Comparison of ENCODE assay signal across 30 cellular contexts in the genomic region with DNA sequence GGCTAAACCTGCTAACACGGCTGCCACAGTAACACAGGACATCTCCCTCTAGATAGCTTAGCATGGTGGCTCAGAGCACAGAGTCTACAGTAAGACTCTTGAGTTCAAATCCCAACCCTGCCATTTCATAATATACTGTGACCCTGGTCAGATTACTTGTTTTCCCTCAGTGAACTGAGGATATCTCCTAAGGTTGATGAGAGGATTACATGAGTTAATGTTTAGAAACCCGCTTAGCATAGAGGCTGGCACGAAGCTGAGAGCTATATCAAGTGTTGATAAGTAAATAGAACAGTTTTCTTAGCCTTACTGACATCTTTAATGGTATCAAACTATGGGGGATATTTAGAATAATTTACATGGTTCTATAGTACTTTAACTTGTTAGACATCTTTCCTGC.
"Had no signal": no experiment of that assay in that cellular context is flagged by ENCODE, and none has a peak within 500 bp of the region (broad histone marks: within the 10 kb centered on the region; RNA-seq: fewer than 3 reads in every experiment).

No MANE protein-coding gene starts in this region.

- H3K27ac Mint-ChIP-seq: immature natural killer cell; naive thymus-derived CD8-positive, alpha-beta T cell; nephron; stimulated activated naive B cell treated with anti-CD40 and anti-IgM and Interleukin-4, amounts not matched to agents 10 μg/mL and 1 μg/mL and 100 μg/mL, for 72 hours had no signal

- H3K27me3 Mint-ChIP-seq: naive thymus-derived CD8-positive, alpha-beta T cell; stimulated activated naive B cell treated with anti-CD40 and anti-IgM and Interleukin-4, amounts not matched to agents 10 μg/mL and 1 μg/mL and 100 μg/mL, for 72 hours had no signal

- H3K36me3 ChIP-seq: left lung, lower lobe of right lung, pancreas, prostate gland, sigmoid colon, stomach, thyroid gland, transverse colon, upper lobe of right lung had no signal

- DNase-seq: hypothalamus; immature natural killer cell; kidney; left colon; left lung; lower lobe of right lung; mammary epithelial cell; mesenchymal stem cell; naive thymus-derived CD8-positive, alpha-beta T cell; nucleus accumbens; pancreas; posterior cingulate gyrus; retina; right cardiac atrium; sigmoid colon; stimulated activated CD4-positive, alpha-beta T cell treated with anti-CD3 and anti-CD28 coated beads, Interleukin-1b, Interleukin-23, amount 100 ng/mL, for 48 hours; stimulated activated CD4-positive, alpha-beta T cell treated with anti-CD3 and anti-CD28 coated beads, Interleukin-2, amount 100 ng/mL, for 48 hours; stimulated activated CD4-positive, alpha-beta T cell treated with anti-CD3 and anti-CD28 coated beads, Interleukin-4, amount 100 ng/mL, for 4 hours; stimulated activated CD8-positive, alpha-beta memory T cell treated with anti-CD3 and anti-CD28 coated beads, Interleukin-4, amount 100 ng/mL, for 48 hours; stimulated activated naive B cell treated with anti-CD40 and anti-IgM and Interleukin-4, amounts not matched to agents 10 μg/mL and 1 μg/mL and 100 μg/mL, for 72 hours; stimulated activated naive CD8-positive, alpha-beta T cell treated with anti-CD3 and anti-CD28 coated beads, Interleukin-15, Interleukin-2, amounts not matched to agents 100 U/mL and 50 U/mL, for 24 hours; stomach; testis; thyroid gland; transverse colon; upper lobe of right lung had no signal

- H3K4me1 ChIP-seq: left lung, lower lobe of right lung, pancreas, prostate gland, sigmoid colon, testis, thyroid gland, transverse colon, upper lobe of right lung had no signal

- H3K27ac ChIP-seq: left lung, lower lobe of right lung, pancreas, prostate gland, sigmoid colon, stomach, testis, thyroid gland, transverse colon, upper lobe of right lung had no signal

- H3K4me3 Mint-ChIP-seq: immature natural killer cell; naive thymus-derived CD8-positive, alpha-beta T cell; nephron; neural crest cell; stimulated activated naive B cell treated with anti-CD40 and anti-IgM and Interleukin-4, amounts not matched to agents 10 μg/mL and 1 μg/mL and 100 μg/mL, for 72 hours had no signal

- ATAC-seq: left colon; left lung; lower lobe of right lung; naive thymus-derived CD8-positive, alpha-beta T cell; pancreas; right cardiac atrium; stimulated activated naive B cell treated with anti-CD40 and anti-IgM and Interleukin-4, amounts not matched to agents 10 μg/mL and 1 μg/mL and 100 μg/mL, for 72 hours; stimulated activated naive CD8-positive, alpha-beta T cell treated with anti-CD3 and anti-CD28 coated beads, Interleukin-15, Interleukin-2, amounts not matched to agents 100 U/mL and 50 U/mL, for 24 hours; upper lobe of right lung had no signal

- H3K9me3 ChIP-seq: lower lobe of right lung, pancreas, prostate gland, testis, thyroid gland, transverse colon, upper lobe of right lung had no signal

- H3K27me3 ChIP-seq: left lung, pancreas, sigmoid colon, stomach, testis, thyroid gland, transverse colon, upper lobe of right lung had no signal

- H3K4me3 ChIP-seq: left lung, lower lobe of right lung, pancreas, prostate gland, sigmoid colon, smooth muscle cell, stomach, testis, thyroid gland, transverse colon, upper lobe of right lung had no signal

- H3K4me2 ChIP-seq: smooth muscle cell had no signal

- H3K4me1 Mint-ChIP-seq: immature natural killer cell; naive thymus-derived CD8-positive, alpha-beta T cell; nephron; neural crest cell; stimulated activated naive B cell treated with anti-CD40 and anti-IgM and Interleukin-4, amounts not matched to agents 10 μg/mL and 1 μg/mL and 100 μg/mL, for 72 hours had no signal
